ENCODE assay signal across 7 cellular contexts in the genomic region with DNA sequence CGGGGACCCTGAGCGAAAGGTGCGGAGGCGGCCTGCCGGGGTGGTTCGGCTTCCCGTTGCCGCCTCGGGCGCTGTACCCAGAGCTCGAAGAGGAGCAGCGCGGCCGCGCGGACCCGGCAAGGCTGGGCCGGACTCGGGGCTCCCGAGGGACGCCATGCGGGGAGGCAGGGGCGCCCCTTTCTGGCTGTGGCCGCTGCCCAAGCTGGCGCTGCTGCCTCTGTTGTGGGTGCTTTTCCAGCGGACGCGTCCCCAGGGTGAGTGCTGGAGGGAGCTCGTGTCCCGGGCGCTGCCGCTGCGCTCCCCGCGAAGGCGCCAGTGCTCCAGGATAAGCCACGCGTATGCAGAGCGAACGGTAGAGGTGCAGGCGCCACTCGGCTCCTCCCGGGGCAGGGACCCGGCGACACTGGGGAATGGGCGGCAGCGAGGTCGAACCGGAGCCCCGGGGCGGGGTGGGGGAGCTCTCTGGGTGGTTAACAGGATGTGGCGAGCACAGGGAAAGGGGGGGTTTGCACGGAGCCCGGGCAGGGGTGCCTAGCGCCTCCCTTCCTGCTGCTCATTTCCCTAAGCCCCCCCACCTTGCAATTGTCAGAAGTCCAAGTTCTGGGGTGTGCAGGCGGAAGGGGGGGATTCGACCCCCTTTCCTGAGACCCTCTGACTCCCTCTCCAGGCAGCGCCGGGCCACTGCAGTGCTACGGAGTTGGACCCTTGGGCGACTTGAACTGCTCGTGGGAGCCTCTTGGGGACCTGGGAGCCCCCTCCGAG. TPM values are rescaled to one million over a fixed set of nuclear protein-coding genes. Genes with fewer than 3 reads are reported as not detected.
DNase-seq lines count a peak whose midpoint lies in the region; ATAC-seq and TF ChIP-seq lines count a peak whose summit lies in the region.

A gene (plus strand): TSS at position 44 of the 762 bp plus-strand sequence. CDS start 111 bp downstream, at position 155.

- peak within 1 kb of the TSS; percentile 92 to 98 (median 96) for H3K4me3 Mint-ChIP-seq in naive thymus-derived CD8-positive, alpha-beta T cell

- peaks cover 5% of the 10 kb centered on the region; the same call in 1 of the 2 replicates for H3K27me3 ChIP-seq in OCI-LY1 (ENCODE audit: insufficient read depth, low read length)

- H3K4me2 ChIP-seq in OCI-LY1 (ENCODE audit: low read length) = peak within 1 kb of the TSS; percentile 73

- H3K4me1 ChIP-seq in OCI-LY1 (ENCODE audit: insufficient read depth, low read length, severe bottlenecking) = peaks cover 11% of the 10 kb centered on the region

- no peaks in the 10 kb centered on the region for H3K79me2 ChIP-seq in OCI-LY1 (ENCODE audit: insufficient read depth, low read length)

- H3K36me3 Mint-ChIP-seq in naive thymus-derived CD8-positive, alpha-beta T cell = peaks cover 2 to 31% (median 3%) of the 10 kb centered on the region in 3 donors

- H3K27ac ChIP-seq in OCI-LY1 (ENCODE audit: low read depth, low read length, poor library complexity, severe bottlenecking) = no peak within 1 kb of the TSS

- POLR2A ChIA-PET in naive thymus-derived CD8-positive, alpha-beta T cell (lab: Charles Lee) = interaction anchor here (0.6 to 7.5 kb wide), 52 partner anchors 10 to 540 kb away, joined by 3 to 143 read pairs (median 5); a partner anchor contains a TSS

- DNase-seq in GM13977 (ENCODE audit: low spot score) = peak; percentile 83
- peak; percentile 67 for DNase-seq in activated T-cell treated with anti-CD3 and anti-CD28 coated beads for 24 hours (ENCODE audit: low read depth)
- peak; percentile 63 to 95 (median 85) for DNase-seq in naive thymus-derived CD8-positive, alpha-beta T cell
- peak; percentile 79 for DNase-seq in stimulated activated naive CD4-positive, alpha-beta T cell treated with Interleukin-2 at 50 U/mL for 16 hours (lab: John Stamatoyannopoulos, UW)

- no peaks in the 10 kb centered on the region for H4K20me1 ChIP-seq in OCI-LY1 (ENCODE audit: insufficient read depth, low read length)

- ATAC-seq in HG03280 (IDR thresholded peaks at IDR 0.05; ENCODE audit: unreplicated experiment) (peak; percentile 54), esophagus mucosa (peak; percentile 68)
- ATAC-seq in naive thymus-derived CD8-positive, alpha-beta T cell = peak; percentile 78 to 81

- H3F3A ChIP-seq in OCI-LY1 (ENCODE audit: insufficient read depth, low read length) = no peaks in the 10 kb centered on the region

- H3K4me1 Mint-ChIP-seq in naive thymus-derived CD8-positive, alpha-beta T cell = peaks cover 20 to 50% (median 40%) of the 10 kb centered on the region in 4 donors

- H3K9me2 ChIP-seq in OCI-LY1 (ENCODE audit: low read depth, low read length) = no peaks in the 10 kb centered on the region

- in situ Hi-C loops in GM13977 (cut with MboI; ENCODE audit: low pct_unique_long_range_greater_than_20kb, low sequenced_read_pairs, unreplicated experiment) = no loop called here

- H3K9me3 ChIP-seq in OCI-LY1 (ENCODE audit: low read length) = no peaks in the 10 kb centered on the region

- no peaks in the 10 kb centered on the region for H3K27me3 Mint-ChIP-seq in naive thymus-derived CD8-positive, alpha-beta T cell

- TF ChIP-seq CTCF in GM13977 (IDR thresholded peaks at IDR 0.05; ENCODE audit: extremely low read depth, insufficient read depth, missing control alignments) (peak; percentile 85), OCI-LY1 (IDR thresholded peaks at IDR 0.05; ENCODE audit: low read length) (peak; percentile 80)

- no peaks in the 10 kb centered on the region for H3K9me3 Mint-ChIP-seq in naive thymus-derived CD8-positive, alpha-beta T cell

- H3K4me3 ChIP-seq in OCI-LY1 (ENCODE audit: low read depth, low read length, poor library complexity, severe bottlenecking) = peak within 1 kb of the TSS; percentile 67

- H2AFZ ChIP-seq in OCI-LY1 (ENCODE audit: low read length) = no peak within 1 kb of the TSS

- H3K36me3 ChIP-seq in OCI-LY1 (ENCODE audit: insufficient read depth, low read length) = no peaks in the 10 kb centered on the region

- peak within 1 kb of the TSS; percentile 90 to 98 (median 97) for H3K27ac Mint-ChIP-seq in naive thymus-derived CD8-positive, alpha-beta T cell

- H3K9ac ChIP-seq in OCI-LY1 (ENCODE audit: low read length) = peak within 1 kb of the TSS; percentile 66

RNA-seq across cellular contexts. Expression of the gene that starts here (rescaled TPM):
- total RNA-seq in esophagus mucosa = 1.2 TPM
- 10 to 100 TPM; 54.2 to 54.7 TPM for total RNA-seq in naive thymus-derived CD8-positive, alpha-beta T cell
- polyA plus RNA-seq in naive thymus-derived CD8-positive, alpha-beta T cell = 10 to 100 TPM; 54.5 to 91.2 (median 83.9) TPM

Comparison
In these comparisons a context has a peak if more than half of its experiments do, and no peak if none do; other contexts are left out.
1. RNA of the gene that starts here (total RNA-seq): 54.2 to 54.7 TPM in naive thymus-derived CD8-positive, alpha-beta T cell; 1.2 TPM in esophagus mucosa (single experiment); every median in the first group is over 10 times any median in the second.
2. Peak in every context shown above with its lines, with median percentiles within 50 percentile points of each other: DNase-seq and ATAC-seq.